Comparison of ENCODE assay signal across 9 cellular contexts in genomic region chr4:134665429-134665828, GRCh38.
"Had no signal": no experiment of that assay in that cellular context is flagged by ENCODE, and none has a peak within 500 bp of the region (broad histone marks: within the 10 kb centered on the region; RNA-seq: fewer than 3 reads in every experiment).

No MANE protein-coding gene starts in this region.

- H3K9ac ChIP-seq: GM23248 had no signal

- H3K9me3 ChIP-seq: HAP-1 had no signal

- H2AFZ ChIP-seq: GM23248, GM23338 had no signal

- ATAC-seq: GM23338, HCT116 had no signal

- H3K27ac ChIP-seq: GM23248 had no signal

- H3K4me2 ChIP-seq: GM23338 had no signal

- H3K4me3 ChIP-seq: GM23248, GM23338, HAP-1 had no signal

- H3K36me3 ChIP-seq: HAP-1 had no signal

- DNase-seq: GM23248, GOT3, H7, H9, HCEC 1CT, HFFc6 had no signal

- H3K4me1 ChIP-seq: HAP-1 had no signal
